Comparison of ENCODE assay signal across 23 cellular contexts in the genomic region with DNA sequence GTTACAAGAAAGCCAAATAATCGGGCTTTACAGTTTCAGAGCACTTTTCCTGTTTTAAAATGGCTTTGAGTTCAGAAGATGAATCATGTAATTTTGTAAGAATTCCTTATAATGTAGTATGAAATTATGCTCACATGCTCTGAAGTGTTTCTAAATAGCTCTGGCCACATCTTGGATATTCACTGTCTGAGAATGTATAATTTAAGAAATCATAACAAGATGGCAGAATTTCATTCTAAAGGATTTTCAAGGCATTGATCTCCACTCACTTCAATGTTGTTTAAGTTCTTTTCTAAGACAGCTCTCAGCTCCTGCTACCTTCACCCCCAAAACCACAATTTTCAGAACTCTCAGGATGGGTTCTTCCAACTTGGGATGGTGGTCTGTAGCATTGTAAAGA.
A peak's percentile ranks its signal among the peaks of the same experiment; 100 is the strongest.
DNase-seq lines count a peak whose midpoint lies in the region; ATAC-seq and TF ChIP-seq lines count a peak whose summit lies in the region.
"Had no signal": no experiment of that assay in that cellular context is flagged by ENCODE, and none has a peak within 500 bp of the region (broad histone marks: within the 10 kb centered on the region; RNA-seq: fewer than 3 reads in every experiment).

No MANE protein-coding gene starts in this region.

- H3K27ac ChIP-seq in angular gyrus (ENCODE audit: low read depth, low read length) (peak overlapping the region; percentile 45), fibroblast of lung (ENCODE audit: insufficient read depth, low read length) (no peak overlapping the region), parathyroid adenoma (peak overlapping the region; percentile 39)
- H3K27ac ChIP-seq: ascending aorta, colonic mucosa, WERI-Rb-1 had no signal

- H3K9me3 ChIP-seq in fibroblast of lung (ENCODE audit: control insufficient read depth, insufficient read depth, low read depth, low read length) = no peaks in the 10 kb centered on the region
- H3K9me3 ChIP-seq in parathyroid adenoma (ENCODE audit: control insufficient read depth, low read length) = no peaks in the 10 kb centered on the region
- H3K9me3 ChIP-seq: ascending aorta, colonic mucosa had no signal

- no peak overlapping the region for H3K9ac ChIP-seq in fibroblast of lung (ENCODE audit: insufficient read depth, low read length)
- no peak overlapping the region for H3K9ac ChIP-seq in parathyroid adenoma

- no peak for ATAC-seq in Right ventricle myocardium inferior
- ATAC-seq: left colon; stimulated activated naive B cell treated with anti-CD40 and anti-IgM and Interleukin-4, amounts not matched to agents 10 μg/mL and 1 μg/mL and 100 μg/mL, for 72 hours had no signal

- TF ChIP-seq CTCF in fibroblast of lung (conservative IDR thresholded peaks at IDR 0.05 in 1 of 2, IDR thresholded peaks at IDR 0.05 in 1 of 2; ENCODE audit: low read depth in 1 of 2, low read length in 2 of 2) (no peak), parathyroid adenoma (IDR thresholded peaks at IDR 0.05) (no peak)

- H3K4me1 ChIP-seq in fibroblast of lung (ENCODE audit: control insufficient read depth, extremely low read depth, insufficient read depth, low read length) (peaks cover 10% of the 10 kb centered on the region), parathyroid adenoma (peaks cover 13% of the 10 kb centered on the region)
- H3K4me1 ChIP-seq: ascending aorta, colonic mucosa had no signal

- H2AFZ ChIP-seq in fibroblast of lung (ENCODE audit: low read length) (no peak overlapping the region), parathyroid adenoma (peak overlapping the region; percentile 59)

- no peaks in the 10 kb centered on the region for H4K20me1 ChIP-seq in fibroblast of lung (ENCODE audit: control insufficient read depth, extremely low read depth, insufficient read depth, low read length)

- H3K36me3 ChIP-seq in fibroblast of lung (ENCODE audit: control insufficient read depth, insufficient read depth, low read length) (no peaks in the 10 kb centered on the region), parathyroid adenoma (ENCODE audit: control insufficient read depth, insufficient read depth, low read length) (no peaks in the 10 kb centered on the region)
- H3K36me3 ChIP-seq: ascending aorta, colonic mucosa, WERI-Rb-1 had no signal

- H3K27me3 ChIP-seq in fibroblast of lung (ENCODE audit: control insufficient read depth, insufficient read depth, low read length) (no peaks in the 10 kb centered on the region), parathyroid adenoma (ENCODE audit: control insufficient read depth, insufficient read depth, low read length) (no peaks in the 10 kb centered on the region)
- H3K27me3 ChIP-seq: ascending aorta, colonic mucosa had no signal

- intact Hi-C loops in Right ventricle myocardium inferior (cut with DNase I) = no loop called here

- no peak overlapping the region for H3K4me2 ChIP-seq in fibroblast of lung (ENCODE audit: extremely low read depth, insufficient read depth, low read length)
- H3K4me2 ChIP-seq in parathyroid adenoma (ENCODE audit: low read length) = no peak overlapping the region

- H3K79me2 ChIP-seq in fibroblast of lung (ENCODE audit: control insufficient read depth, insufficient read depth, low read length) (no peaks in the 10 kb centered on the region), parathyroid adenoma (no peaks in the 10 kb centered on the region)

- DNase-seq in EH (ENCODE audit: low read depth) = peak; percentile 66
- peak; percentile 35 to 78 for DNase-seq in fibroblast of lung (ENCODE audit: low read depth in 2 of 2)
- DNase-seq in activated CD4-positive, alpha-beta T cell treated with anti-CD3 and anti-CD28 coated beads for 48 hours = no peak
- no peak for DNase-seq in Right ventricle myocardium inferior (ENCODE audit: missing footprints)
- DNase-seq in ecto neural progenitor cell (ENCODE audit: low spot score) = no peak
- DNase-seq: activated CD4-positive, alpha-beta T cell treated with anti-CD3 and anti-CD28 coated beads, Interleukin-2, amount 50 U/mL, for 1 hour; activated naive CD4-positive, alpha-beta T cell treated with anti-CD3 and anti-CD28 coated beads, Interleukin-2, amount 50 U/mL, for 16 hours; CD4-positive, CD25-positive, alpha-beta regulatory T cell; colonic mucosa; H7; left colon; NCI-H1105; NCI-H2029 treated with DMSO at 0.1 percent for 48 hours; NCI-H345; NCI-H748 treated with DMSO at 0.1 percent for 48 hours; small intestine; stimulated activated CD4-positive, alpha-beta T cell treated with anti-CD3 and anti-CD28 coated beads, Interleukin-2, amount 100 ng/mL, for 48 hours; stimulated activated naive B cell treated with anti-CD40 and anti-IgM and Interleukin-4, amounts not matched to agents 10 μg/mL and 1 μg/mL and 100 μg/mL, for 72 hours; T-helper 9 cell; WERI-Rb-1 had no signal

- no peak overlapping the region for H3K4me3 ChIP-seq in fibroblast of lung (replicated peaks in 1 of 4; ENCODE audit: control extremely low read depth in 1 of 4, insufficient read depth in 1 of 4, low read depth in 3 of 4, low read length in 4 of 4)
- H3K4me3 ChIP-seq in parathyroid adenoma (ENCODE audit: low read depth, low read length) = no peak overlapping the region
- H3K4me3 ChIP-seq: ascending aorta, colonic mucosa had no signal

Comparison
In these comparisons a context has a peak if more than half of its experiments do, and no peak if none do; other contexts are left out.
1. DNase-seq: peak in EH (single experiment) and fibroblast of lung (2 of 2); none in activated CD4-positive, alpha-beta T cell treated with anti-CD3 and anti-CD28 coated beads for 48 hours (single experiment), Right ventricle myocardium inferior (single experiment) and ecto neural progenitor cell (single experiment).